In genomic region chr18:29383311-29384273, GRCh38 we compare ENCODE assay signal across 16 cellular contexts.
DNase-seq lines count a peak whose midpoint lies in the region; ATAC-seq, FAIRE-seq and TF ChIP-seq lines count a peak whose summit lies in the region.
"Had no signal": no experiment of that assay in that cellular context is flagged by ENCODE, and none has a peak within 500 bp of the region (broad histone marks: within the 10 kb centered on the region; RNA-seq: fewer than 3 reads in every experiment).

No MANE protein-coding gene starts in this region.

- ATAC-seq in GM18858 (IDR thresholded peaks at IDR 0.05; ENCODE audit: unreplicated experiment) (peak; percentile 94), GM21717 (IDR thresholded peaks at IDR 0.05; ENCODE audit: unreplicated experiment) (peak; percentile 91), HG03565 (IDR thresholded peaks at IDR 0.05; ENCODE audit: unreplicated experiment) (peak; percentile 84), GM19023 (IDR thresholded peaks at IDR 0.05; ENCODE audit: unreplicated experiment) (no peak)
- no peak for ATAC-seq in naive thymus-derived CD4-positive, alpha-beta T cell
- ATAC-seq: activated T-cell treated with anti-CD3 and anti-CD28 coated beads, Interleukin-2, amount 50 U/mL, for 4 hours had no signal

- peak; percentile 43 for FAIRE-seq in colon (lab: Jason Lieb, UNC)
- FAIRE-seq: bronchial epithelial cell had no signal

- H3K4me3 Mint-ChIP-seq in naive thymus-derived CD4-positive, alpha-beta T cell: no peak overlapping the region
- H3K4me3 Mint-ChIP-seq: activated T-cell treated with anti-CD3 and anti-CD28 coated beads, Interleukin-2, amount 50 U/mL, for 4 hours; immature natural killer cell; type B pancreatic cell had no signal

- H3K4me1 ChIP-seq in naive thymus-derived CD4-positive, alpha-beta T cell (ENCODE audit: control insufficient read depth in 2 of 2, insufficient read depth in 2 of 2, low read length in 2 of 2): no peaks in the 10 kb centered on the region

- H3K27ac Mint-ChIP-seq in naive thymus-derived CD4-positive, alpha-beta T cell: no peak overlapping the region
- H3K27ac Mint-ChIP-seq: immature natural killer cell, type B pancreatic cell had no signal

- no peaks in the 10 kb centered on the region for H3K27me3 Mint-ChIP-seq in naive thymus-derived CD4-positive, alpha-beta T cell
- H3K27me3 Mint-ChIP-seq: type B pancreatic cell had no signal

- peaks cover 0 to 4% (median 0%) of the 10 kb centered on the region in 3 experiments for H3K9me3 ChIP-seq in naive thymus-derived CD4-positive, alpha-beta T cell (ENCODE audit: control insufficient read depth in 2 of 3, low read length in 3 of 3)
- H3K9me3 ChIP-seq: BLaER1 had no signal

- H3K4me1 Mint-ChIP-seq in naive thymus-derived CD4-positive, alpha-beta T cell: peaks cover 0 to 4% (median 0%) of the 10 kb centered on the region in 7 donors

- no peak overlapping the region for H3K27ac ChIP-seq in naive thymus-derived CD4-positive, alpha-beta T cell (ENCODE audit: low read depth, low read length)
- H3K27ac ChIP-seq: BLaER1 had no signal

- in situ Hi-C loops in GM13976 (cut with MboI; ENCODE audit: low sequenced_read_pairs, unreplicated experiment): no loop called here

- H3K4me3 ChIP-seq in naive thymus-derived CD4-positive, alpha-beta T cell (ENCODE audit: low read length): no peak overlapping the region
- H3K4me3 ChIP-seq: BLaER1 had no signal

- no peak for DNase-seq in GM13976 (ENCODE audit: low spot score)
- DNase-seq in central memory CD4-positive, alpha-beta T cell: no peak
- DNase-seq in naive thymus-derived CD4-positive, alpha-beta T cell: no peak
- DNase-seq: activated CD4-positive, CD25-positive, alpha-beta regulatory T cell; activated T-cell treated with anti-CD3 and anti-CD28 coated beads, Interleukin-2, amount 50 U/mL, for 4 hours; immature natural killer cell; NCI-H2227 treated with DMSO at 0.1 percent for 48 hours; SHP77 treated with DMSO at 0.1 percent for 48 hours had no signal

- no peaks in the 10 kb centered on the region for H3K36me3 ChIP-seq in naive thymus-derived CD4-positive, alpha-beta T cell (ENCODE audit: control insufficient read depth in 2 of 3, insufficient read depth in 3 of 3, low read length in 3 of 3)
- H3K36me3 ChIP-seq: BLaER1 had no signal

- peaks cover 0 to 19% (median 4%) of the 10 kb centered on the region in 11 donors for H3K9me3 Mint-ChIP-seq in naive thymus-derived CD4-positive, alpha-beta T cell
- H3K9me3 Mint-ChIP-seq: type B pancreatic cell had no signal

- intact Hi-C loops in naive thymus-derived CD4-positive, alpha-beta T cell (cut with micrococcal nuclease): no loop called here

- no peaks in the 10 kb centered on the region for H3K27me3 ChIP-seq in naive thymus-derived CD4-positive, alpha-beta T cell (ENCODE audit: control insufficient read depth in 2 of 2, insufficient read depth in 2 of 2, low read length in 2 of 2)
- H3K27me3 ChIP-seq: BLaER1 had no signal

- no peaks in the 10 kb centered on the region for H3K36me3 Mint-ChIP-seq in naive thymus-derived CD4-positive, alpha-beta T cell
- H3K36me3 Mint-ChIP-seq: immature natural killer cell, type B pancreatic cell had no signal

- TF ChIP-seq CTCF in GM13976 (IDR thresholded peaks at IDR 0.05; ENCODE audit: borderline replicate concordance, control extremely low read depth, extremely low read depth, insufficient read depth, missing control alignments): no peak

- CTCF ChIA-PET in naive thymus-derived CD4-positive, alpha-beta T cell (lab: Charles Lee): no interaction called here

- POLR2A ChIA-PET in naive thymus-derived CD4-positive, alpha-beta T cell (lab: Charles Lee): no interaction called here

Comparison
In these comparisons a context has a peak if more than half of its experiments do, and no peak if none do; other contexts are left out.
1. ATAC-seq: peak in GM18858 (single experiment), GM21717 (single experiment) and HG03565 (single experiment); none in GM19023 (single experiment) and naive thymus-derived CD4-positive, alpha-beta T cell (single experiment).